19 cellular contexts compared by ENCODE assay signal in the genomic region with DNA sequence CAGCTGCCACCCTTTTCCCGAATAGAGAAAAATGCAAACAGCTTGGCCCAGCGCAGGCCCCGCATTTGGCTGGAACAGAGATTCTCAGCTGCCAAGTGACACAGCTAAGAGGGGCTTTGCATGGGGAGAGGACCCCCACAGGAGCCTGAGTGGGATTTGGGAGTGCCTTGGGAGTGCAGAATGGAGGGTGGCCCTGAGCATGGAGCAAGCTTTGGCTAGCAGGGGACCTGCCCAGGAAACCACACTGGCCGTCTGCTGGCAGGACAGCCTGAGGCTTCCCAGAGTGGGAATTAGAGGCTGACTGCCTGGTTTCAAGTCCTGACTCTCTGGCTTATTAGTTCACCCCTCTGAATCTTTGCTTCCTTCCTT. TPM values are rescaled to one million over a fixed set of nuclear protein-coding genes. Genes with fewer than 3 reads are reported as not detected.
DNase-seq lines count a peak whose midpoint lies in the region; ATAC-seq and TF ChIP-seq lines count a peak whose summit lies in the region.
"Had no signal": no experiment of that assay in that cellular context is flagged by ENCODE, and none has a peak within 500 bp of the region (broad histone marks: within the 10 kb centered on the region; RNA-seq: fewer than 3 reads in every experiment).

No MANE protein-coding gene starts in this region.

- no peak for TF ChIP-seq CTCF in esophagus muscularis mucosa (IDR thresholded peaks at IDR 0.05)
- no peak for TF ChIP-seq CTCF in thyroid gland (IDR thresholded peaks at IDR 0.05)
- no peak for TF ChIP-seq CTCF in WTC11 (IDR thresholded peaks at IDR 0.05)

- H3K27me3 Mint-ChIP-seq in activated T-cell treated with anti-CD3 and anti-CD28 coated beads, Interleukin-2, amount 50 U/mL, for 4 hours (ENCODE audit: low read depth): no peaks in the 10 kb centered on the region
- no peaks in the 10 kb centered on the region for H3K27me3 Mint-ChIP-seq in WTC11 (ENCODE audit: low read depth)
- H3K27me3 Mint-ChIP-seq: naive thymus-derived CD4-positive, alpha-beta T cell had no signal

- H3K9me3 Mint-ChIP-seq in activated T-cell treated with anti-CD3 and anti-CD28 coated beads, Interleukin-2, amount 50 U/mL, for 4 hours: no peaks in the 10 kb centered on the region
- no peaks in the 10 kb centered on the region for H3K9me3 Mint-ChIP-seq in WTC11
- H3K9me3 Mint-ChIP-seq: naive thymus-derived CD4-positive, alpha-beta T cell had no signal

- intact Hi-C loops in esophagus muscularis mucosa (cut with DNase I) (no loop called here), thyroid gland (cut with DNase I) (no loop called here)

- WGBS in esophagus muscularis mucosa: 88% methylated on average over 3 of the region's 4 CpGs
- 45 to 50% methylated on average over 4 of the region's 4 CpGs for WGBS in thyroid gland, 2 donors

- peaks cover 22 to 46% (median 39%) of the 10 kb centered on the region in 4 donors for H3K4me1 ChIP-seq in esophagus muscularis mucosa
- H3K4me1 ChIP-seq in thyroid gland: peaks cover 23 to 43% of the 10 kb centered on the region in 2 donors

- no peaks in the 10 kb centered on the region for H3K27me3 ChIP-seq in esophagus muscularis mucosa
- H3K27me3 ChIP-seq in thyroid gland: no peaks in the 10 kb centered on the region
- H3K27me3 ChIP-seq: brain microvascular endothelial cell, tibial artery had no signal

- H3K36me3 Mint-ChIP-seq in activated T-cell treated with anti-CD3 and anti-CD28 coated beads, Interleukin-2, amount 50 U/mL, for 4 hours (ENCODE audit: insufficient read depth): no peaks in the 10 kb centered on the region
- no peaks in the 10 kb centered on the region for H3K36me3 Mint-ChIP-seq in WTC11
- H3K36me3 Mint-ChIP-seq: naive thymus-derived CD4-positive, alpha-beta T cell had no signal

- H3K27ac Mint-ChIP-seq in WTC11: no peak overlapping the region
- H3K27ac Mint-ChIP-seq: naive thymus-derived CD4-positive, alpha-beta T cell had no signal

- DNase-seq in anterior cingulate cortex (lab: John Stamatoyannopoulos, UW) (peak in 36 of 58 donors; percentile 38 to 93 (median 69)), esophagus muscularis mucosa (ENCODE audit: extremely low spot score) (no peak), nucleus accumbens (lab: John Stamatoyannopoulos, UW) (peak in 30 of 56 donors; percentile 38 to 85 (median 60)), thyroid gland (peak in 1 of 2 donors; percentile 18), WTC11 (ENCODE audit: low spot score) (no peak), AML-193 (lab: John Stamatoyannopoulos, UW) (no peak)
- DNase-seq in activated T-cell treated with anti-CD3 and anti-CD28 coated beads, Interleukin-2, amount 50 U/mL, for 4 hours: no peak
- DNase-seq: activated CD8-positive, alpha-beta memory T cell treated with anti-CD3 and anti-CD28 coated beads, Interleukin-2, amount 50 U/mL, for 4 hours; activated naive CD4-positive, alpha-beta T cell treated with Interleukin-2 at 50 U/mL for 16 hours; brain microvascular endothelial cell; effector CD8-positive, alpha-beta T cell; GF-D8; naive thymus-derived CD4-positive, alpha-beta T cell; NCI-H446; SHP77 treated with DMSO at 0.1 percent for 48 hours; stimulated activated CD4-positive, alpha-beta T cell treated with anti-CD3 and anti-CD28 coated beads, Interleukin-2, amount 100 ng/mL, for 24 hours; tibial artery had no signal

- no peak for ATAC-seq in GM21717 (IDR thresholded peaks at IDR 0.05; ENCODE audit: unreplicated experiment)
- no peak for ATAC-seq in activated T-cell treated with anti-CD3 and anti-CD28 coated beads, Interleukin-2, amount 50 U/mL, for 4 hours
- no peak for ATAC-seq in WTC11

- POLR2A ChIA-PET in WTC11 (lab: Charles Lee): no interaction called here

- CTCF ChIA-PET in WTC11 (lab: Charles Lee): no interaction called here

- no peak overlapping the region for H3K4me3 Mint-ChIP-seq in activated T-cell treated with anti-CD3 and anti-CD28 coated beads, Interleukin-2, amount 50 U/mL, for 4 hours
- no peak overlapping the region for H3K4me3 Mint-ChIP-seq in WTC11
- H3K4me3 Mint-ChIP-seq: naive thymus-derived CD4-positive, alpha-beta T cell had no signal

- TF ChIP-seq POLR2A in esophagus muscularis mucosa (IDR thresholded peaks at IDR 0.05; ENCODE audit: low read depth): no peak
- no peak for TF ChIP-seq POLR2A in thyroid gland (IDR thresholded peaks at IDR 0.05)

- H3K9me3 ChIP-seq in esophagus muscularis mucosa: no peaks in the 10 kb centered on the region
- H3K9me3 ChIP-seq in thyroid gland: no peaks in the 10 kb centered on the region
- H3K9me3 ChIP-seq: tibial artery had no signal

- peak overlapping the region; percentile 22 to 71 (median 60) for H3K27ac ChIP-seq in esophagus muscularis mucosa (replicated peaks in 1 of 4)
- peak overlapping the region; percentile 78 to 84 (median 82) for H3K27ac ChIP-seq in thyroid gland
- H3K27ac ChIP-seq: brain microvascular endothelial cell, tibial artery had no signal

- TF ChIP-seq EP300 in esophagus muscularis mucosa (IDR thresholded peaks at IDR 0.05): no peak

- H3K4me3 ChIP-seq in esophagus muscularis mucosa (no peak overlapping the region), thyroid gland (replicated peaks in 1 of 3) (no peak overlapping the region)
- H3K4me3 ChIP-seq: tibial artery had no signal

- no peaks in the 10 kb centered on the region for H3K4me1 Mint-ChIP-seq in activated T-cell treated with anti-CD3 and anti-CD28 coated beads, Interleukin-2, amount 50 U/mL, for 4 hours (ENCODE audit: low read depth)
- H3K4me1 Mint-ChIP-seq in WTC11: peaks cover 15% of the 10 kb centered on the region
- H3K4me1 Mint-ChIP-seq: naive thymus-derived CD4-positive, alpha-beta T cell had no signal

- H3K36me3 ChIP-seq in esophagus muscularis mucosa: no peaks in the 10 kb centered on the region
- no peaks in the 10 kb centered on the region for H3K36me3 ChIP-seq in thyroid gland
- H3K36me3 ChIP-seq: brain microvascular endothelial cell, tibial artery had no signal

TF ChIP-seq in WTC11, 78 proteins besides CTCF, POLR2A, EP300 and RAD21:
- TF ChIP-seq, protein P1, sequence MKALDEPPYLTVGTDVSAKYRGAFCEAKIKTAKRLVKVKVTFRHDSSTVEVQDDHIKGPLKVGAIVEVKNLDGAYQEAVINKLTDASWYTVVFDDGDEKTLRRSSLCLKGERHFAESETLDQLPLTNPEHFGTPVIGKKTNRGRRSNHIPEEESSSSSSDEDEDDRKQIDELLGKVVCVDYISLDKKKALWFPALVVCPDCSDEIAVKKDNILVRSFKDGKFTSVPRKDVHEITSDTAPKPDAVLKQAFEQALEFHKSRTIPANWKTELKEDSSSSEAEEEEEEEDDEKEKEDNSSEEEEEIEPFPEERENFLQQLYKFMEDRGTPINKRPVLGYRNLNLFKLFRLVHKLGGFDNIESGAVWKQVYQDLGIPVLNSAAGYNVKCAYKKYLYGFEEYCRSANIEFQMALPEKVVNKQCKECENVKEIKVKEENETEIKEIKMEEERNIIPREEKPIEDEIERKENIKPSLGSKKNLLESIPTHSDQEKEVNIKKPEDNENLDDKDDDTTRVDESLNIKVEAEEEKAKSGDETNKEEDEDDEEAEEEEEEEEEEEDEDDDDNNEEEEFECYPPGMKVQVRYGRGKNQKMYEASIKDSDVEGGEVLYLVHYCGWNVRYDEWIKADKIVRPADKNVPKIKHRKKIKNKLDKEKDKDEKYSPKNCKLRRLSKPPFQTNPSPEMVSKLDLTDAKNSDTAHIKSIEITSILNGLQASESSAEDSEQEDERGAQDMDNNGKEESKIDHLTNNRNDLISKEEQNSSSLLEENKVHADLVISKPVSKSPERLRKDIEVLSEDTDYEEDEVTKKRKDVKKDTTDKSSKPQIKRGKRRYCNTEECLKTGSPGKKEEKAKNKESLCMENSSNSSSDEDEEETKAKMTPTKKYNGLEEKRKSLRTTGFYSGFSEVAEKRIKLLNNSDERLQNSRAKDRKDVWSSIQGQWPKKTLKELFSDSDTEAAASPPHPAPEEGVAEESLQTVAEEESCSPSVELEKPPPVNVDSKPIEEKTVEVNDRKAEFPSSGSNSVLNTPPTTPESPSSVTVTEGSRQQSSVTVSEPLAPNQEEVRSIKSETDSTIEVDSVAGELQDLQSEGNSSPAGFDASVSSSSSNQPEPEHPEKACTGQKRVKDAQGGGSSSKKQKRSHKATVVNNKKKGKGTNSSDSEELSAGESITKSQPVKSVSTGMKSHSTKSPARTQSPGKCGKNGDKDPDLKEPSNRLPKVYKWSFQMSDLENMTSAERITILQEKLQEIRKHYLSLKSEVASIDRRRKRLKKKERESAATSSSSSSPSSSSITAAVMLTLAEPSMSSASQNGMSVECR (CRISPR knock-in tag; IDR thresholded peaks at IDR 0.05; ENCODE audit: borderline replicate concordance): no peak
- TF ChIP-seq FOXK1 (CRISPR knock-in tag; IDR thresholded peaks at IDR 0.05) (no peak), ZNF121 (CRISPR knock-in tag; IDR thresholded peaks at IDR 0.05) (no peak), ZNF416 (CRISPR knock-in tag; IDR thresholded peaks at IDR 0.05) (no peak), FOXJ3 (CRISPR knock-in tag; IDR thresholded peaks at IDR 0.05; ENCODE audit: borderline replicate concordance) (no peak), PRRX2 (CRISPR knock-in tag; IDR thresholded peaks at IDR 0.05) (no peak), CREM (CRISPR knock-in tag; IDR thresholded peaks at IDR 0.05) (no peak), NFATC4 (CRISPR knock-in tag; IDR thresholded peaks at IDR 0.05) (no peak), ZNF396 (CRISPR knock-in tag; IDR thresholded peaks at IDR 0.05; ENCODE audit: borderline replicate concordance) (no peak)

RNA-seq across cellular contexts. Expression of a gene that starts 8.9 kb away (rescaled TPM):
- total RNA-seq in esophagus muscularis mucosa (not detected), thyroid gland (under 1 TPM in 1 of 4 donors, not detected in 3; 0.11 TPM), WTC11 (2021) (not detected in 3 replicates)
- not detected for total RNA-seq in activated T-cell treated with anti-CD3 and anti-CD28 coated beads, Interleukin-2, amount 50 U/mL, for 4 hours
- total RNA-seq: liver; naive thymus-derived CD4-positive, alpha-beta T cell had no signal

RNA-seq across cellular contexts. Expression of a gene that starts 49.8 kb away (rescaled TPM):
- 10 to 100 TPM; 58.5 to 83.1 (median 66.8) TPM for total RNA-seq in esophagus muscularis mucosa
- total RNA-seq in thyroid gland: 100 to 1,000 TPM; 148 to 398 (median 222) TPM
- 10 to 100 TPM; 11.7 to 14.5 (median 12.1) TPM for total RNA-seq in activated T-cell treated with anti-CD3 and anti-CD28 coated beads, Interleukin-2, amount 50 U/mL, for 4 hours
- total RNA-seq in WTC11 (2021): 0.21 to 0.62 TPM (median 0.39 TPM) in 3 replicates

Comparison
In these comparisons a context has a peak if more than half of its experiments do, and no peak if none do; other contexts are left out.
1. DNase-seq: peak in anterior cingulate cortex (36 of 58) and nucleus accumbens (30 of 56); none in esophagus muscularis mucosa (single experiment), activated T-cell treated with anti-CD3 and anti-CD28 coated beads, Interleukin-2, amount 50 U/mL, for 4 hours (single experiment), WTC11 (single experiment) and AML-193 (0 of 2).